Comparison of ENCODE assay signal across 1 cellular context in the genomic region with DNA sequence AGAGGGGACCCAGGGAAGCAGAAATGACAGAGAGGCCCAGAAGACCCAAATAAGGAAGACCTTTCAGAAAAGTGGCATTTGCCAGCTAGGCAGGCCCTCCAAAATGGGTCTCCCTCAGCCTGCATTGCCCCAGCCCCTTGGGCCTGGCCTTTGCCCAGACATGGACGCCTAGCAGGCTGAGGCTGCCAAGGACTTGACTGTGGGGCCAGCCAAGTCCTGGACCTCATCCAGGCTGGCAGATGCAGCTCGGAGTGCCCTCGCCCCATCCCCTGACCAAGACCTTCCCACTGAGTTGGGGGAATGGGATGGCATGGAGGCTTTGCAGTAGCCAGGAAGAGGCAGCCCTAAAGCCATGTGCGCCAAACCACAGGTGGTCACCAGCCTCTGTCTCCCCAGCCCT.
TF ChIP-seq lines count a peak whose summit lies in the region.

No MANE protein-coding gene starts in this region.

TF ChIP-seq in IMR-90, 13 proteins besides CTCF, POLR2A, EP300 and RAD21 (continued from another document):
- TF ChIP-seq FOS (IDR thresholded peaks at IDR 0.05; ENCODE audit: low read depth, low read length) (no peak), MAZ (IDR thresholded peaks at IDR 0.05; ENCODE audit: borderline replicate concordance, low read depth, low read length) (no peak)
- TF ChIP-seq, protein P1, sequence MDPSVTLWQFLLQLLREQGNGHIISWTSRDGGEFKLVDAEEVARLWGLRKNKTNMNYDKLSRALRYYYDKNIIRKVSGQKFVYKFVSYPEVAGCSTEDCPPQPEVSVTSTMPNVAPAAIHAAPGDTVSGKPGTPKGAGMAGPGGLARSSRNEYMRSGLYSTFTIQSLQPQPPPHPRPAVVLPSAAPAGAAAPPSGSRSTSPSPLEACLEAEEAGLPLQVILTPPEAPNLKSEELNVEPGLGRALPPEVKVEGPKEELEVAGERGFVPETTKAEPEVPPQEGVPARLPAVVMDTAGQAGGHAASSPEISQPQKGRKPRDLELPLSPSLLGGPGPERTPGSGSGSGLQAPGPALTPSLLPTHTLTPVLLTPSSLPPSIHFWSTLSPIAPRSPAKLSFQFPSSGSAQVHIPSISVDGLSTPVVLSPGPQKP (IDR thresholded peaks at IDR 0.05; ENCODE audit: borderline replicate concordance, low read depth, low read length) = no peak
